ENCODE assay signal across 26 cellular contexts in genomic region chr17:29442451-29442850, GRCh38.
"Had no signal": no experiment of that assay in that cellular context is flagged by ENCODE, and none has a peak within 500 bp of the region (broad histone marks: within the 10 kb centered on the region; RNA-seq: fewer than 3 reads in every experiment).

No MANE protein-coding gene starts in this region.

- H3K36me3 ChIP-seq: adrenal gland, breast epithelium, neutrophil, pancreas, right atrium auricular region, SJSA1, thoracic aorta, upper lobe of left lung had no signal

- H3K4me3 Mint-ChIP-seq: activated CD4-positive, alpha-beta memory T cell treated with anti-CD3 and anti-CD28 coated beads, Interleukin-2, amount 10 ng/mL, durations not matched to agents 7 days and 5 days; activated CD4-positive, alpha-beta T cell treated with anti-CD3 and anti-CD28 coated beads, Interleukin-2, amount 10 ng/mL, durations not matched to agents 24 days and 14 days; activated naive CD8-positive, alpha-beta T cell; activated T-cell treated with anti-CD3 and anti-CD28 coated beads, Interleukin-2, amount 50 U/mL, for 24 hours; dendritic cell treated with granulocyte-macrophage colony-stimulating factor and Interleukin-4, amounts not matched to agents 40 ng/mL and 50 ng/mL, for 4 days; immature natural killer cell; natural killer cell had no signal

- H3K4me3 ChIP-seq: adrenal gland, breast epithelium, left lung, lung, pancreas, psoas muscle, right atrium auricular region, SJSA1, stomach, thoracic aorta, upper lobe of left lung had no signal

- H3K36me3 Mint-ChIP-seq: immature natural killer cell, natural killer cell had no signal

- H3K27me3 Mint-ChIP-seq: activated CD4-positive, alpha-beta memory T cell treated with anti-CD3 and anti-CD28 coated beads, Interleukin-2, amount 10 ng/mL, durations not matched to agents 7 days and 5 days; activated CD4-positive, alpha-beta T cell treated with anti-CD3 and anti-CD28 coated beads, Interleukin-2, amount 10 ng/mL, durations not matched to agents 24 days and 14 days; activated naive CD8-positive, alpha-beta T cell; activated T-cell treated with anti-CD3 and anti-CD28 coated beads, Interleukin-2, amount 50 U/mL, for 24 hours; dendritic cell treated with granulocyte-macrophage colony-stimulating factor and Interleukin-4, amounts not matched to agents 40 ng/mL and 50 ng/mL, for 4 days had no signal

- H3K27ac ChIP-seq: adrenal gland, breast epithelium, left lung, neutrophil, pancreas, psoas muscle, right atrium auricular region, SJSA1, stomach, thoracic aorta, upper lobe of left lung had no signal

- H3K4me1 ChIP-seq: breast epithelium, SJSA1 had no signal

- H3K27me3 ChIP-seq: adrenal gland, breast epithelium, left lung, neutrophil, pancreas, right atrium auricular region, SJSA1, stomach, upper lobe of left lung had no signal

- H3K9me3 ChIP-seq: adrenal gland, breast epithelium, left lung, neutrophil, pancreas, psoas muscle, right atrium auricular region, SJSA1, stomach, thoracic aorta, upper lobe of left lung had no signal

- ATAC-seq: esophagus mucosa, left lung, natural killer cell, pancreas, psoas muscle had no signal

- H3K27ac Mint-ChIP-seq: activated CD4-positive, alpha-beta memory T cell treated with anti-CD3 and anti-CD28 coated beads, Interleukin-2, amount 10 ng/mL, durations not matched to agents 7 days and 5 days; activated CD4-positive, alpha-beta T cell treated with anti-CD3 and anti-CD28 coated beads, Interleukin-2, amount 10 ng/mL, durations not matched to agents 24 days and 14 days; activated T-helper 2 cell treated with anti-CD3 and anti-CD28 coated beads, Interferon-gamma antibody, Interleukin-2, Interleukin-4, amounts not matched to agents 10 μg/mL and 5 μg/mL and 100 μg/mL, durations not matched to agents 14 hours and 24 hours and 36 hours; dendritic cell treated with granulocyte-macrophage colony-stimulating factor and Interleukin-4, amounts not matched to agents 40 ng/mL and 50 ng/mL, for 4 days had no signal

- DNase-seq: activated CD4-positive, alpha-beta memory T cell treated with anti-CD3 and anti-CD28 coated beads, Interleukin-2, amount 10 ng/mL, durations not matched to agents 7 days and 5 days; activated CD4-positive, alpha-beta T cell treated with anti-CD3 and anti-CD28 coated beads, Interleukin-2, amount 10 ng/mL, durations not matched to agents 24 days and 14 days; activated naive CD4-positive, alpha-beta T cell; activated T-cell treated with anti-CD3 and anti-CD28 coated beads, Interleukin-2, amount 50 U/mL, for 24 hours; adrenal gland; cerebellar nuclear complex; effector CD8-positive, alpha-beta T cell; immature natural killer cell; left lung; natural killer cell; pancreas; psoas muscle; stimulated activated CD4-positive, alpha-beta T cell treated with anti-CD3 and anti-CD28 coated beads, Interleukin-12 subunit alpha, Interleukin-12 subunit beta, amount 100 ng/mL, for 4 hours; stomach; T1000; upper lobe of left lung had no signal

- H3K9me3 Mint-ChIP-seq: activated CD4-positive, alpha-beta memory T cell treated with anti-CD3 and anti-CD28 coated beads, Interleukin-2, amount 10 ng/mL, durations not matched to agents 7 days and 5 days; activated CD4-positive, alpha-beta T cell treated with anti-CD3 and anti-CD28 coated beads, Interleukin-2, amount 10 ng/mL, durations not matched to agents 24 days and 14 days; activated T-cell treated with anti-CD3 and anti-CD28 coated beads, Interleukin-2, amount 50 U/mL, for 24 hours; activated T-helper 2 cell treated with anti-CD3 and anti-CD28 coated beads, Interferon-gamma antibody, Interleukin-2, Interleukin-4, amounts not matched to agents 10 μg/mL and 5 μg/mL and 100 μg/mL, durations not matched to agents 14 hours and 24 hours and 36 hours; dendritic cell treated with granulocyte-macrophage colony-stimulating factor and Interleukin-4, amounts not matched to agents 40 ng/mL and 50 ng/mL, for 4 days; immature natural killer cell; natural killer cell had no signal
